29 cellular contexts compared by ENCODE assay signal in the genomic region with DNA sequence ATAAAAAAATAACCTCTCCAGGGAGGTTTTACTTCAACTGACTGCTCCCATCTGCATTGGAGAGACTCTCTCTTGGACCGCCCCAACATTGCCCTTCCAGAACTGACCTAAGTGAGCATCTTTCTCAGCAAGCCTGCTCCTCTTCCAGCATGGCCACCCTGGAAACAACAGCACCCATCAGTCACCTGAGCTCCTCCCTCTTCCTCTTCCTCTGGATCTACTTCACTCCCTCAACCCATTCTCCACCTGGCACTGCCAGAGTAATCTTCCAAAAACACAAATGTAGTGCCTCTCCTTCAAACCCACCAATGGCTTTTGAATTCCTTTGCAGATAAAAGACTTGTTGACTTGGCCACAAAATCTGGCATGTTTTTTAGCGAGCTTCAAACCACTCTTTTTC.
"Had no signal": no experiment of that assay in that cellular context is flagged by ENCODE, and none has a peak within 500 bp of the region (broad histone marks: within the 10 kb centered on the region; RNA-seq: fewer than 3 reads in every experiment).

No MANE protein-coding gene starts in this region.

- H2AFZ ChIP-seq: parathyroid adenoma had no signal

- H3K27me3 ChIP-seq: ovary, right lobe of liver, sigmoid colon, stomach, thyroid gland, tibial nerve, upper lobe of right lung, uterus had no signal

- DNase-seq: naive thymus-derived CD8-positive, alpha-beta T cell; nephron progenitor cell; occipital lobe; ovary; posterior cingulate gyrus; psoas muscle; right cardiac atrium; right lobe of liver; sigmoid colon; small intestine; stimulated activated CD4-positive, alpha-beta T cell treated with anti-CD3 and anti-CD28 coated beads, Interleukin-15, amount 100 ng/mL, for 24 hours; stimulated activated CD4-positive, alpha-beta T cell treated with anti-CD3 and anti-CD28 coated beads, Interleukin-2, amount 100 ng/mL, for 24 hours; stimulated activated CD4-positive, alpha-beta T cell treated with anti-CD3 and anti-CD28 coated beads, Interleukin-2, amount 100 ng/mL, for 48 hours; stimulated activated CD4-positive, alpha-beta T cell treated with anti-CD3 and anti-CD28 coated beads, Interleukin-4, amount 100 ng/mL, for 24 hours; stimulated activated naive B cell treated with anti-CD40 and anti-IgM and Interleukin-4, amounts not matched to agents 10 μg/mL and 1 μg/mL and 100 μg/mL, for 72 hours; stimulated activated naive CD4-positive, alpha-beta T cell treated with Interleukin-2 at 50 U/mL for 16 hours; stomach; thyroid gland; upper lobe of right lung; uterus had no signal

- H3K4me1 ChIP-seq: parathyroid adenoma, psoas muscle, right lobe of liver, sigmoid colon, stomach, thyroid gland, tibial nerve, upper lobe of right lung, uterus had no signal

- H3K79me2 ChIP-seq: parathyroid adenoma had no signal

- H3K27ac ChIP-seq: ovary, parathyroid adenoma, psoas muscle, right lobe of liver, sigmoid colon, stomach, thoracic aorta, thyroid gland, tibial nerve, upper lobe of right lung, uterus had no signal

- H3K36me3 ChIP-seq: ovary, right lobe of liver, sigmoid colon, stomach, thoracic aorta, thyroid gland, upper lobe of right lung, uterus had no signal

- H3K4me1 Mint-ChIP-seq: nephron progenitor cell; neural crest cell; stimulated activated effector memory CD8-positive, alpha-beta T cell treated with anti-CD3 and anti-CD28 coated beads, Interleukin-12 subunit alpha, Interleukin-12 subunit beta, amount 100 ng/mL, for 72 hours; stimulated activated naive B cell treated with anti-CD40 and anti-IgM and Interleukin-4, amounts not matched to agents 10 μg/mL and 1 μg/mL and 100 μg/mL, for 72 hours had no signal

- H3K9me3 ChIP-seq: ovary, right lobe of liver, stomach, thoracic aorta, thyroid gland, upper lobe of right lung, uterus had no signal

- H3K27me3 Mint-ChIP-seq: progenitor cell of endocrine pancreas; stimulated activated naive B cell treated with anti-CD40 and anti-IgM and Interleukin-4, amounts not matched to agents 10 μg/mL and 1 μg/mL and 100 μg/mL, for 72 hours; type B pancreatic cell had no signal

- H3K9ac ChIP-seq: parathyroid adenoma had no signal

- H3K4me3 ChIP-seq: ovary, psoas muscle, right lobe of liver, sigmoid colon, stomach, thoracic aorta, thyroid gland, tibial nerve, upper lobe of right lung, uterus had no signal

- H3K4me3 Mint-ChIP-seq: natural killer cell treated with Interleukin-12 subunit alpha and Interleukin-12 subunit beta and Interleukin-15 and Interleukin-18, amount 100 ng/mL, for 72 hours; nephron progenitor cell; neural crest cell; stimulated activated effector memory CD8-positive, alpha-beta T cell treated with anti-CD3 and anti-CD28 coated beads, Interleukin-12 subunit alpha, Interleukin-12 subunit beta, amount 100 ng/mL, for 72 hours; stimulated activated naive B cell treated with anti-CD40 and anti-IgM and Interleukin-4, amounts not matched to agents 10 μg/mL and 1 μg/mL and 100 μg/mL, for 72 hours; stimulated activated naive CD8-positive, alpha-beta T cell treated with anti-CD3 and anti-CD28 coated beads, Interleukin-15, Interleukin-2, amounts not matched to agents 100 ng/mL and 50 ng/mL, for 24 hours; type B pancreatic cell had no signal

- H3K27ac Mint-ChIP-seq: naive thymus-derived CD8-positive, alpha-beta T cell; natural killer cell treated with Interleukin-12 subunit alpha and Interleukin-12 subunit beta and Interleukin-15 and Interleukin-18, amount 100 ng/mL, for 72 hours; progenitor cell of endocrine pancreas; stimulated activated effector memory CD8-positive, alpha-beta T cell treated with anti-CD3 and anti-CD28 coated beads, Interleukin-12 subunit alpha, Interleukin-12 subunit beta, amount 100 ng/mL, for 72 hours; stimulated activated naive B cell treated with anti-CD40 and anti-IgM and Interleukin-4, amounts not matched to agents 10 μg/mL and 1 μg/mL and 100 μg/mL, for 72 hours; stimulated activated naive CD8-positive, alpha-beta T cell treated with anti-CD3 and anti-CD28 coated beads, Interleukin-15, Interleukin-2, amounts not matched to agents 100 ng/mL and 50 ng/mL, for 24 hours; type B pancreatic cell had no signal

- H3K36me3 Mint-ChIP-seq: naive thymus-derived CD8-positive, alpha-beta T cell; stimulated activated effector memory CD8-positive, alpha-beta T cell treated with anti-CD3 and anti-CD28 coated beads, Interleukin-12 subunit alpha, Interleukin-12 subunit beta, amount 100 ng/mL, for 72 hours; stimulated activated naive B cell treated with anti-CD40 and anti-IgM and Interleukin-4, amounts not matched to agents 10 μg/mL and 1 μg/mL and 100 μg/mL, for 72 hours had no signal
